11 cellular contexts compared by ENCODE assay signal in genomic region chr21:36430841-36431240, GRCh38. TPM values are rescaled to one million over a fixed set of nuclear protein-coding genes. Genes with fewer than 3 reads are reported as not detected.
DNase-seq lines count a peak whose midpoint lies in the region; FAIRE-seq and TF ChIP-seq lines count a peak whose summit lies in the region.
"Had no signal": no experiment of that assay in that cellular context is flagged by ENCODE, and none has a peak within 500 bp of the region (broad histone marks: within the 10 kb centered on the region; RNA-seq: fewer than 3 reads in every experiment).

No MANE protein-coding gene starts in this region.

- peak overlapping the region in 4 of 7 donors; percentile 74 to 82 (median 78) for H3K4me3 Mint-ChIP-seq in CD8-positive, alpha-beta memory T cell
- H3K4me3 Mint-ChIP-seq in osteocyte (ENCODE audit: unreplicated experiment) (no peak overlapping the region), Caco-2 (ENCODE audit: unreplicated experiment) (no peak overlapping the region)

- CTCF ChIA-PET in CD8-positive, alpha-beta memory T cell (lab: Charles Lee): interaction anchor here (1.6 kb wide), 1 partner anchor 9 kb away, joined by 5 read pairs; no protein-coding TSS in a partner anchor
- CTCF ChIA-PET in RWPE1 (lab: Yijun Ruan, JAX): no interaction called here
- CTCF ChIA-PET in endothelial cell of umbilical vein (lab: Charles Lee): interaction anchor here (1.3 kb wide), 1 partner anchor 26 kb away, joined by 4 read pairs; no protein-coding TSS in a partner anchor
- CTCF ChIA-PET in Caco-2 (lab: Charles Lee): interaction anchor here (0.7 to 1.5 kb wide), 2 partner anchors 47 to 317 kb away, joined by 3 to 5 read pairs; no protein-coding TSS in a partner anchor

- H3K9me3 ChIP-seq in CD8-positive, alpha-beta memory T cell (ENCODE audit: low read length): no peaks in the 10 kb centered on the region
- H3K9me3 ChIP-seq in endothelial cell of umbilical vein (replicated peaks; ENCODE audit: control insufficient read depth, insufficient read depth, low read length) (no peaks in the 10 kb centered on the region), Caco-2 (no peaks in the 10 kb centered on the region)
- H3K9me3 ChIP-seq: colonic mucosa had no signal

- peak; percentile 61 for TF ChIP-seq POLR2A in endothelial cell of umbilical vein (IDR thresholded peaks at IDR 0.05; ENCODE audit: low read depth, low read length)

- no peak for DNase-seq in CD8-positive, alpha-beta memory T cell
- no peak for DNase-seq in RWPE1 (ENCODE audit: low spot score)
- peak; percentile 73 for DNase-seq in endothelial cell of umbilical vein (ENCODE audit: low read depth, low spot score)
- no peak for DNase-seq in osteocyte (ENCODE audit: extremely low spot score, unreplicated experiment)
- DNase-seq in NCI-H2081 (lab: John Stamatoyannopoulos, UW): no peak
- no peak for DNase-seq in NCI-H69 (lab: John Stamatoyannopoulos, UW)
- no peak for DNase-seq in NCI-H526 treated with DMSO at 0.1 percent for 48 hours (lab: John Stamatoyannopoulos, UW)
- no peak for DNase-seq in Caco-2
- DNase-seq: NCI-H1694 treated with DMSO at 0.1 percent for 48 hours had no signal

- H3K4me2 ChIP-seq in endothelial cell of umbilical vein (ENCODE audit: insufficient read depth, low read length): peak overlapping the region; percentile 93

- H3K36me3 Mint-ChIP-seq in CD8-positive, alpha-beta memory T cell: no peaks in the 10 kb centered on the region
- no peaks in the 10 kb centered on the region for H3K36me3 Mint-ChIP-seq in osteocyte (ENCODE audit: unreplicated experiment)
- no peaks in the 10 kb centered on the region for H3K36me3 Mint-ChIP-seq in Caco-2 (ENCODE audit: insufficient read depth, unreplicated experiment)

- no peak overlapping the region for H3K4me3 ChIP-seq in CD8-positive, alpha-beta memory T cell (ENCODE audit: low read length)
- H3K4me3 ChIP-seq in endothelial cell of umbilical vein (replicated peaks in 1 of 3; ENCODE audit: insufficient read depth in 1 of 3, low read depth in 1 of 3, low read length in 3 of 3) (peak overlapping the region; percentile 52 to 91 (median 70)), Caco-2 (ENCODE audit: low read depth, low read length) (no peak overlapping the region)
- H3K4me3 ChIP-seq: colonic mucosa had no signal

- dilution Hi-C loops in endothelial cell of umbilical vein (cut with MboI; ENCODE audit: extremely low pct_ligation_motif_present, low sequenced_read_pairs): no loop called here

- H3K27ac Mint-ChIP-seq in CD8-positive, alpha-beta memory T cell: peak overlapping the region in 1 of 8 donors; percentile 69
- H3K27ac Mint-ChIP-seq in osteocyte (ENCODE audit: unreplicated experiment) (peak overlapping the region; percentile 97), Caco-2 (ENCODE audit: unreplicated experiment) (no peak overlapping the region)

- peaks cover 12 to 16% (median 12%) of the 10 kb centered on the region in 3 donors for H3K4me1 Mint-ChIP-seq in CD8-positive, alpha-beta memory T cell
- H3K4me1 Mint-ChIP-seq in osteocyte (ENCODE audit: unreplicated experiment) (peaks cover 22% of the 10 kb centered on the region), Caco-2 (ENCODE audit: low read depth, unreplicated experiment) (peaks cover 6% of the 10 kb centered on the region)

- no peaks in the 10 kb centered on the region for H3K9me1 ChIP-seq in endothelial cell of umbilical vein (replicated peaks; ENCODE audit: control insufficient read depth, extremely low read depth, insufficient read depth, low read length)

- H3K4me1 ChIP-seq in CD8-positive, alpha-beta memory T cell (ENCODE audit: insufficient read depth, low read length): peaks cover 6% of the 10 kb centered on the region
- H3K4me1 ChIP-seq in endothelial cell of umbilical vein (ENCODE audit: control insufficient read depth, extremely low read depth, insufficient read depth, low read length): peaks cover 45% of the 10 kb centered on the region
- H3K4me1 ChIP-seq in Caco-2: peaks cover 6% of the 10 kb centered on the region; the same call in 1 of the 2 replicates
- H3K4me1 ChIP-seq: colonic mucosa had no signal

- H2AFZ ChIP-seq in endothelial cell of umbilical vein (ENCODE audit: low read depth, low read length): no peak overlapping the region

- BruUV-seq in endothelial cell of umbilical vein (replicated peaks; lab: Mats Ljungman, UMichigan) (no TSS peak), Caco-2 (replicated peaks; lab: Mats Ljungman, UMichigan) (no TSS peak)

- peak overlapping the region; percentile 99 for H3K9ac ChIP-seq in endothelial cell of umbilical vein (replicated peaks; ENCODE audit: extremely low read depth, insufficient read depth, low read length)

- H3K27me3 Mint-ChIP-seq in CD8-positive, alpha-beta memory T cell: peaks cover 16 to 23% of the 10 kb centered on the region in 2 donors
- H3K27me3 Mint-ChIP-seq in osteocyte (ENCODE audit: unreplicated experiment) (no peaks in the 10 kb centered on the region), Caco-2 (ENCODE audit: insufficient read depth, unreplicated experiment) (no peaks in the 10 kb centered on the region)

- H3K79me2 ChIP-seq in endothelial cell of umbilical vein (ENCODE audit: control insufficient read depth, insufficient read depth, low read length): peaks cover 54% of the 10 kb centered on the region

- no peak for FAIRE-seq in endothelial cell of umbilical vein (lab: Jason Lieb, UNC)
- FAIRE-seq: H54 had no signal

- no peaks in the 10 kb centered on the region for H3K36me3 ChIP-seq in CD8-positive, alpha-beta memory T cell (ENCODE audit: insufficient read depth, low read length)
- no peaks in the 10 kb centered on the region for H3K36me3 ChIP-seq in endothelial cell of umbilical vein (ENCODE audit: control insufficient read depth in 2 of 2, extremely low read depth in 1 of 2, insufficient read depth in 2 of 2, low read length in 2 of 2)
- H3K36me3 ChIP-seq in Caco-2 (ENCODE audit: control insufficient read depth, insufficient read depth, low read length): no peaks in the 10 kb centered on the region
- H3K36me3 ChIP-seq: colonic mucosa had no signal

- POLR2A ChIA-PET in CD8-positive, alpha-beta memory T cell (lab: Charles Lee): no interaction called here
- POLR2A ChIA-PET in RWPE1 (lab: Yijun Ruan, JAX; ENCODE audit: low non-redundant PET): interaction anchor here (0.7 to 1.4 kb wide), 2 partner anchors 200 to 336 kb away, joined by 3 to 5 read pairs; no protein-coding TSS in a partner anchor
- POLR2A ChIA-PET in endothelial cell of umbilical vein (lab: Charles Lee): interaction anchor here (1.1 to 3.1 kb wide), 7 partner anchors 9 to 360 kb away, joined by 3 to 15 read pairs (median 9); partner anchors contain the start of gene CBR1
- POLR2A ChIA-PET in Caco-2 (lab: Charles Lee): no interaction called here

- no peak for TF ChIP-seq CTCF in RWPE1 (conservative IDR thresholded peaks at IDR 0.05; ENCODE audit: low read depth)
- TF ChIP-seq CTCF in endothelial cell of umbilical vein (IDR thresholded peaks at IDR 0.05; ENCODE audit: extremely low read depth in 1 of 2, insufficient read depth in 1 of 2, low read depth in 1 of 2, low read length in 2 of 2): no peak
- TF ChIP-seq CTCF in osteocyte (IDR thresholded peaks at IDR 0.05): no peak
- TF ChIP-seq CTCF in Caco-2 (IDR thresholded peaks at IDR 0.05; ENCODE audit: insufficient read depth in 1 of 2, low read depth in 1 of 2, low read length in 1 of 2, severe bottlenecking in 1 of 2, unreplicated experiment in 1 of 2): no peak

- no peaks in the 10 kb centered on the region for H3K27me3 ChIP-seq in CD8-positive, alpha-beta memory T cell (ENCODE audit: insufficient read depth, low read length, poor library complexity, severe bottlenecking)
- H3K27me3 ChIP-seq in endothelial cell of umbilical vein (ENCODE audit: control insufficient read depth in 2 of 2, insufficient read depth in 2 of 2, low read length in 2 of 2) (no peaks in the 10 kb centered on the region), Caco-2 (replicated peaks; ENCODE audit: control insufficient read depth, insufficient read depth, low read length) (no peaks in the 10 kb centered on the region)
- H3K27me3 ChIP-seq: colonic mucosa had no signal

- intact Hi-C loops in endothelial cell of umbilical vein (cut with micrococcal nuclease) (loop anchor here (1.0 kb wide), 3 partner anchors 26 to 478 kb away; no protein-coding TSS in a partner anchor), Caco-2 (cut with micrococcal nuclease; ENCODE audit: unreplicated experiment) (no loop called here)

- H3K27ac ChIP-seq in CD8-positive, alpha-beta memory T cell (ENCODE audit: low read depth, low read length): no peak overlapping the region
- peak overlapping the region; percentile 98 for H3K27ac ChIP-seq in RWPE1
- H3K27ac ChIP-seq in endothelial cell of umbilical vein (ENCODE audit: insufficient read depth, low read depth, low read length): peak overlapping the region; percentile 98
- H3K27ac ChIP-seq: colonic mucosa had no signal

- no peaks in the 10 kb centered on the region for H4K20me1 ChIP-seq in endothelial cell of umbilical vein (replicated peaks; ENCODE audit: control insufficient read depth, extremely low read depth, insufficient read depth, low read length)

- no peaks in the 10 kb centered on the region for H3K9me3 Mint-ChIP-seq in CD8-positive, alpha-beta memory T cell
- H3K9me3 Mint-ChIP-seq in osteocyte (ENCODE audit: unreplicated experiment) (no peaks in the 10 kb centered on the region), Caco-2 (ENCODE audit: unreplicated experiment) (no peaks in the 10 kb centered on the region)

RNA-seq across cellular contexts. Expression of gene CHAF1B, which starts 45.6 kb away (rescaled TPM):
- 10 to 100 TPM; 30.6 to 30.8 TPM for total RNA-seq in CD8-positive, alpha-beta memory T cell
- polyA plus RNA-seq in CD8-positive, alpha-beta memory T cell: 2.4 TPM
- total RNA-seq in endothelial cell of umbilical vein (13.0 and 16.4 TPM in 2 replicates), osteocyte (4.9 and 5.5 TPM in 2 replicates), Caco-2 (2022) (16.4 and 18.7 TPM in 2 replicates)
- 5.4 and 7.0 TPM in 2 replicates for polyA plus RNA-seq in endothelial cell of umbilical vein
- 8.0 and 9.7 TPM in 2 replicates for polyA plus RNA-seq in endothelial cell of umbilical vein (2011; cell fraction: cytosol; rRNA removed)
- polyA plus RNA-seq in endothelial cell of umbilical vein (2011; cell fraction: nucleus; rRNA removed): 8.0 and 11.8 TPM in 2 replicates
- polyA plus RNA-seq in endothelial cell of umbilical vein (2012): 7.1 and 9.2 TPM in 2 replicates
- 7.0 and 7.8 TPM in 2 replicates for polyA minus RNA-seq in endothelial cell of umbilical vein
- 12.7 TPM for polyA minus RNA-seq in endothelial cell of umbilical vein (2011; cell fraction: cytosol; rRNA and poly(A)+ RNA removed)
- polyA minus RNA-seq in endothelial cell of umbilical vein (2011; cell fraction: nucleus; rRNA and poly(A)+ RNA removed): 4.4 and 5.0 TPM in 2 replicates

RNA-seq across cellular contexts. Expression of gene CLDN14, which starts 49.1 kb away (rescaled TPM):
- not detected for total RNA-seq in CD8-positive, alpha-beta memory T cell
- polyA plus RNA-seq in CD8-positive, alpha-beta memory T cell: not detected
- total RNA-seq in endothelial cell of umbilical vein (0.62 and 1.0 TPM in 2 replicates), osteocyte (not detected in 2 replicates), Caco-2 (2022) (not detected in 2 replicates)
- polyA plus RNA-seq in endothelial cell of umbilical vein: 2.5 TPM in 2 replicates
- 1.3 and 2.2 TPM in 2 replicates for polyA plus RNA-seq in endothelial cell of umbilical vein (2011; cell fraction: cytosol; rRNA removed)
- polyA plus RNA-seq in endothelial cell of umbilical vein (2011; cell fraction: nucleus; rRNA removed): 2.2 TPM in 2 replicates
- 3.0 and 3.5 TPM in 2 replicates for polyA plus RNA-seq in endothelial cell of umbilical vein (2012)
- polyA minus RNA-seq in endothelial cell of umbilical vein: 0.53 TPM in 1 of 2 replicates, not detected in the other
- polyA minus RNA-seq in endothelial cell of umbilical vein (2011; cell fraction: cytosol; rRNA and poly(A)+ RNA removed): not detected
- 1.2 and 2.3 TPM in 2 replicates for polyA minus RNA-seq in endothelial cell of umbilical vein (2011; cell fraction: nucleus; rRNA and poly(A)+ RNA removed)

Comparison
In these comparisons a context has a peak if more than half of its experiments do, and no peak if none do; other contexts are left out.
1. H3K4me3 ChIP-seq: peak in endothelial cell of umbilical vein (3 of 3); none in CD8-positive, alpha-beta memory T cell (single experiment) and Caco-2 (single experiment).
2. H3K4me3 Mint-ChIP-seq: peak in CD8-positive, alpha-beta memory T cell (4 of 7); none in osteocyte (single experiment) and Caco-2 (single experiment).
3. POLR2A ChIA-PET loops: an anchor here in RWPE1 (0.7 to 1.4 kb wide) and endothelial cell of umbilical vein (1.1 to 3.1 kb wide); none called in CD8-positive, alpha-beta memory T cell and Caco-2.